ENCODE assay signal across 8 cellular contexts in the genomic region with DNA sequence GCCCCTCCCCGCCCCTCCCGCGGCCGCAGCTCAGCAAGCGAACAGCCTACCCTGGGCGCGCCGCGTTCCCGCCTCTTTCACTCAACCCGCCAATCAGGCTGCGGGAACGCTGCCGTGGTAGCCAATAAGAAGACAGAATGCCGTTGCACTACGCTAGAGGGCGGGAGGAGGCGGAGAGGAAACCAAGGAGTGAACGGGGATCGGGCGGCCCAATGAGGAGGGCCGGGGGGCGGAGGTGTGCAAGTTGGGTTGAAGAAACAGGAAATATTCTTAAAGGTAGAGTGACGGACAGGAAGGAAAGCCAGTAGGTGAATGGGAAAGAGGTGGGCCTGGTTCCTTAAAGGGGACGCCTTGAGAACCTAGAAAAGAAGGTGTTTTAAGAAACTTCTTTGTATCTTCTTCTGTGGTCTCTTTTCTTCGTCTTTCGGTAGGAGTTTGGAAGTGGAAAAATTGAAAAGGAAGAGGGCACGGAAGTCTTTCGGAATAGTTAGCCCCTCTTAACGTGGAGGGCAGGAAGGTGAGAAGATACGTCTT. TPM values are rescaled to one million over a fixed set of nuclear protein-coding genes. Genes with fewer than 3 reads are reported as not detected.
DNase-seq lines count a peak whose midpoint lies in the region; ATAC-seq and TF ChIP-seq lines count a peak whose summit lies in the region.

No MANE protein-coding gene starts in this region.

- 0 to 2% (median 1%) methylated on average over 30 to 31 of the region's 31 CpGs for WGBS in ovary, 3 donors
- 0% methylated on average over 22 to 26 of the region's 31 CpGs for WGBS in thyroid gland, 2 donors

- no peak for TF ChIP-seq EP300 in ovary (IDR thresholded peaks at IDR 0.05)

- no peaks in the 10 kb centered on the region for H3K9me3 Mint-ChIP-seq in activated naive CD8-positive, alpha-beta T cell treated with anti-CD3 and anti-CD28 coated beads, Interleukin-2, amount 50 U/mL, for 24 hours

- CTCF ChIA-PET in GM10248 (lab: Yijun Ruan, JAX) = interaction anchor here (0.7 to 1.5 kb wide), 6 partner anchors 9 to 48 kb away, joined by 3 read pairs; no protein-coding TSS in a partner anchor

- H3K27ac ChIP-seq in ovary = peak overlapping the region; percentile 99 to 100
- H3K27ac ChIP-seq in thyroid gland = peak overlapping the region; percentile 98 to 99 (median 99)

- TF ChIP-seq CTCF in GM10248 (IDR thresholded peaks at IDR 0.05; ENCODE audit: control extremely low read depth, extremely low read depth, low read depth, missing control alignments) (no peak), ovary (IDR thresholded peaks at IDR 0.05) (peak in 2 of 3 donors; percentile 13 to 45), thyroid gland (IDR thresholded peaks at IDR 0.05) (peak in 2 of 6 experiments; percentile 14 to 15)

- intact Hi-C loops in Right ventricle myocardium superior (cut with DNase I) = no loop called here
- intact Hi-C loops in ovary (cut with DNase I) = loop anchor here in 1 of 4 donors (2.0 kb wide), 1 partner anchor 50 kb away; the partner anchor contains the start of genes ATP6V1A and NAA50
- intact Hi-C loops in thyroid gland (cut with DNase I) = no loop called here

- DNase-seq in GM10248 (ENCODE audit: extremely low spot score) (peak; percentile 99), NCI-H1105 (lab: John Stamatoyannopoulos, UW) (peak; percentile 98), SKM-1 treated with dmso at 0.1 percent for 144 hours (lab: John Stamatoyannopoulos, UW; ENCODE audit: unreplicated experiment) (peak; percentile 99), Right ventricle myocardium superior (peak; percentile 99), ovary (peak; percentile 98 to 99 (median 99)), thyroid gland (peak; percentile 100)
- DNase-seq in activated naive CD8-positive, alpha-beta T cell treated with anti-CD3 and anti-CD28 coated beads, Interleukin-2, amount 50 U/mL, for 24 hours = peak; percentile 96

- TF ChIP-seq POLR2A in ovary (IDR thresholded peaks at IDR 0.05) (no peak), thyroid gland (IDR thresholded peaks at IDR 0.05) (peak in 1 of 2 donors; percentile 34)

- H3K27me3 ChIP-seq in ovary (no peaks in the 10 kb centered on the region), thyroid gland (no peaks in the 10 kb centered on the region)

- H3K9me3 ChIP-seq in ovary = no peaks in the 10 kb centered on the region
- H3K9me3 ChIP-seq in thyroid gland = no peaks in the 10 kb centered on the region

- peaks cover 4% of the 10 kb centered on the region for H3K36me3 Mint-ChIP-seq in activated naive CD8-positive, alpha-beta T cell treated with anti-CD3 and anti-CD28 coated beads, Interleukin-2, amount 50 U/mL, for 24 hours (ENCODE audit: low read depth)

- ATAC-seq in HG02642 (IDR thresholded peaks at IDR 0.05; ENCODE audit: poor library complexity, unreplicated experiment) = peak; percentile 94
- ATAC-seq in activated naive CD8-positive, alpha-beta T cell treated with anti-CD3 and anti-CD28 coated beads, Interleukin-2, amount 50 U/mL, for 24 hours = peak; percentile 90
- ATAC-seq in Right ventricle myocardium superior (ENCODE audit: poor library complexity) = peak; percentile 96

- no peaks in the 10 kb centered on the region for H3K36me3 ChIP-seq in ovary
- H3K36me3 ChIP-seq in thyroid gland = no peaks in the 10 kb centered on the region

- peak overlapping the region; percentile 89 for H3K4me3 ChIP-seq in ovary
- H3K4me3 ChIP-seq in thyroid gland (replicated peaks in 1 of 3) = peak overlapping the region; percentile 23 to 92 (median 48)

- H3K4me1 Mint-ChIP-seq in activated naive CD8-positive, alpha-beta T cell treated with anti-CD3 and anti-CD28 coated beads, Interleukin-2, amount 50 U/mL, for 24 hours = peaks cover 34% of the 10 kb centered on the region

- no peak overlapping the region for H3K4me3 Mint-ChIP-seq in activated naive CD8-positive, alpha-beta T cell treated with anti-CD3 and anti-CD28 coated beads, Interleukin-2, amount 50 U/mL, for 24 hours

- H3K4me1 ChIP-seq in ovary (ENCODE audit: insufficient read depth) (peaks cover 4% of the 10 kb centered on the region), thyroid gland (peaks cover 18 to 34% of the 10 kb centered on the region in 2 donors)

- no peak overlapping the region for H3K27ac Mint-ChIP-seq in activated naive CD8-positive, alpha-beta T cell treated with anti-CD3 and anti-CD28 coated beads, Interleukin-2, amount 50 U/mL, for 24 hours

- no peaks in the 10 kb centered on the region for H3K27me3 Mint-ChIP-seq in activated naive CD8-positive, alpha-beta T cell treated with anti-CD3 and anti-CD28 coated beads, Interleukin-2, amount 50 U/mL, for 24 hours

- POLR2A ChIA-PET in GM10248 (lab: Yijun Ruan, JAX) = interaction anchor here (0.6 kb wide), 1 partner anchor 116 kb away, joined by 6 read pairs; no protein-coding TSS in a partner anchor

RNA-seq across cellular contexts. Expression of gene USF3, which starts 0.3 kb away (rescaled TPM):
- total RNA-seq in Right ventricle myocardium superior (12.7 TPM), ovary (10 to 100 TPM; 14.0 to 18.7 (median 16.2) TPM), thyroid gland (10 to 100 TPM; 21.4 to 33.4 (median 26.3) TPM)
- 1 to 10 TPM; 4.8 to 9.2 TPM for polyA plus RNA-seq in ovary

RNA-seq across cellular contexts. Expression of gene NAA50, which starts 49.3 kb away (rescaled TPM):
- total RNA-seq in Right ventricle myocardium superior (77.5 TPM), ovary (100 to 1,000 TPM in 3 of 7 donors, 10 to 100 TPM in 4; 55.1 to 114 (median 99.5) TPM), thyroid gland (100 to 1,000 TPM; 110 to 133 (median 119) TPM)
- 10 to 100 TPM; 41.1 to 62.5 TPM for polyA plus RNA-seq in ovary

RNA-seq across cellular contexts. Expression of gene ATP6V1A, which starts 50.1 kb away (rescaled TPM):
- total RNA-seq in Right ventricle myocardium superior (17.9 TPM), ovary (10 to 100 TPM; 16.6 to 55.3 (median 43.0) TPM), thyroid gland (100 to 1,000 TPM in 2 of 4 donors, 10 to 100 TPM in 2; 75.4 to 157 (median 112) TPM)
- polyA plus RNA-seq in ovary = 10 to 100 TPM in 1 of 2 donors, 1 to 10 TPM in 1; 9.3 to 34.7 TPM

Comparison
In these comparisons a context has a peak if more than half of its experiments do, and no peak if none do; other contexts are left out.
1. Peak in every context shown above with its lines: DNase-seq, ATAC-seq, H3K4me3 ChIP-seq and H3K27ac ChIP-seq.